15 cellular contexts compared by ENCODE assay signal in the genomic region with DNA sequence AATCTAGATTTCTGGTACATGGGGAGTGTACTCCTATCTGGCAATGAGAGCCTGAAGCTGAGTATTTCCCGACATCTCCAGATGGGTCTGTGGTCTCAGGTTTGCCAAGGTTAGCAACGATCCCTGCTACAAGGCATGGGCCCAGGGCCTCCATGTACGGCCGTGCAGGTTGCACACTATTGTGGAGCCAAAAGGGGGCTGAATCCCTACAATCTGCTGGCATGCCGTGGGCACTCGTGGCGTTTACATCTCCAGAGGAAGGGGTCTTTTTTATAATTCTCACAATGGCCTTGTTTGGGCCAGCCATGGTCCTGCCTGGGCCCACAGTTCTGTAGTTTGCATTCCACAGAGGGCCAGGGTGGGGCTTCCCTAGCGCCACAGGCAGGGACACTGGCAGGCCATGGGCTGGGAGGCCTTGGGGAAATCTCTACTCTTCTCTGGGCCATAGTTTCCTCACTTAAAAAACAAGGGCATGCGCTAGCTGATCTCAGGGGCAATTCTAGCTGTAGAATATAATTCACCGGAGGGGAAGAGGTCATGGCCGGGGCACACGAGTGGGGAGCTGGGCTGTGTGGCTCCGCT.
"Had no signal": no experiment of that assay in that cellular context is flagged by ENCODE, and none has a peak within 500 bp of the region (broad histone marks: within the 10 kb centered on the region; RNA-seq: fewer than 3 reads in every experiment).

No MANE protein-coding gene starts in this region.

- H3K9me3 ChIP-seq: tibial nerve had no signal

- ATAC-seq: activated T-cell treated with anti-CD3 and anti-CD28 coated beads, Interleukin-2, amount 50 U/mL, for 72 hours; left colon; naive thymus-derived CD8-positive, alpha-beta T cell; stimulated activated naive B cell treated with anti-CD40 and anti-IgM and Interleukin-4, amounts not matched to agents 10 μg/mL and 1 μg/mL and 100 μg/mL, for 72 hours had no signal

- H3K27me3 ChIP-seq: tibial nerve had no signal

- H3K36me3 ChIP-seq: tibial nerve had no signal

- H3K4me3 ChIP-seq: tibial nerve had no signal

- DNase-seq: activated CD4-positive, alpha-beta memory T cell treated with anti-CD3 and anti-CD28 coated beads, Interleukin-2, amount 10 ng/mL, durations not matched to agents 7 days and 5 days; activated CD4-positive, alpha-beta T cell treated with anti-CD3 and anti-CD28 coated beads for 4 hours; activated gamma-delta T cell treated with Interleukin-2 at 50 U/mL for 16 hours; activated naive CD8-positive, alpha-beta T cell treated with anti-CD3 and anti-CD28 coated beads, Interleukin-2, amount 10 ng/mL, durations not matched to agents 7 days and 5 days; activated T-cell treated with anti-CD3 and anti-CD28 coated beads, Interleukin-2, amount 50 U/mL, for 72 hours; anterior cingulate cortex; dermis blood vessel endothelial cell; mammary epithelial cell; naive thymus-derived CD8-positive, alpha-beta T cell; SHP77 treated with DMSO at 0.1 percent for 48 hours; stimulated activated CD4-positive, alpha-beta T cell treated with anti-CD3 and anti-CD28 coated beads, Interleukin-15, amount 100 ng/mL, for 24 hours; stimulated activated CD4-positive, alpha-beta T cell treated with anti-CD3 and anti-CD28 coated beads, Interleukin-4, amount 100 ng/mL, for 1 hour; stimulated activated naive B cell treated with anti-CD40 and anti-IgM and Interleukin-4, amounts not matched to agents 10 μg/mL and 1 μg/mL and 100 μg/mL, for 72 hours had no signal
